ENCODE assay signal across 25 cellular contexts in genomic region chr2:240599141-240599583, GRCh38. TPM values are rescaled to one million over a fixed set of nuclear protein-coding genes. Genes with fewer than 3 reads are reported as not detected.
DNase-seq lines count a peak whose midpoint lies in the region; ATAC-seq and TF ChIP-seq lines count a peak whose summit lies in the region.
"Had no signal": no experiment of that assay in that cellular context is flagged by ENCODE, and none has a peak within 500 bp of the region (broad histone marks: within the 10 kb centered on the region; RNA-seq: fewer than 3 reads in every experiment).

No MANE protein-coding gene starts in this region.

- POLR2A ChIA-PET in CD8-positive, alpha-beta T cell (lab: Charles Lee) = no interaction called here

- 97 to 100% methylated on average over 1 to 11 of the region's 11 CpGs for WGBS in transverse colon (ENCODE audit: low coverage in 1 of 2), 2 donors

- in situ Hi-C loops in transverse colon (cut with MboI; ENCODE audit: low pct_ligation_motif_present in 1 of 4, low pct_unique_long_range_greater_than_20kb in 1 of 4, low sequenced_read_pairs in 3 of 4) = no loop called here

- H3K27ac ChIP-seq in CD8-positive, alpha-beta T cell (ENCODE audit: low read depth, low read length) = no peak overlapping the region
- H3K27ac ChIP-seq in transverse colon = no peak overlapping the region
- H3K27ac ChIP-seq: prostate gland, stomach, thyroid gland had no signal

- H3K27me3 Mint-ChIP-seq in activated T-cell treated with anti-CD3 and anti-CD28 coated beads, Interleukin-2, amount 50 U/mL, for 24 hours = no peaks in the 10 kb centered on the region
- no peaks in the 10 kb centered on the region for H3K27me3 Mint-ChIP-seq in central memory CD8-positive, alpha-beta T cell
- no peaks in the 10 kb centered on the region for H3K27me3 Mint-ChIP-seq in CD8-positive, alpha-beta T cell (ENCODE audit: low read depth)
- H3K27me3 Mint-ChIP-seq: dendritic cell treated with granulocyte-macrophage colony-stimulating factor and Interleukin-4, amounts not matched to agents 40 ng/mL and 50 ng/mL, for 4 days; IgD-negative memory B cell; naive thymus-derived CD4-positive, alpha-beta T cell had no signal

- H3K27me3 ChIP-seq in H7 (ENCODE audit: control insufficient read depth, insufficient read depth, low read length) (no peaks in the 10 kb centered on the region), transverse colon (no peaks in the 10 kb centered on the region)
- no peaks in the 10 kb centered on the region for H3K27me3 ChIP-seq in CD8-positive, alpha-beta T cell (ENCODE audit: insufficient read depth, low read length)
- H3K27me3 ChIP-seq: BE2C, stomach, thyroid gland had no signal

- H3K36me3 ChIP-seq in H7 (replicated peaks; ENCODE audit: control insufficient read depth, insufficient read depth, low read length) (peaks cover 2% of the 10 kb centered on the region), transverse colon (no peaks in the 10 kb centered on the region)
- H3K36me3 ChIP-seq in CD8-positive, alpha-beta T cell (ENCODE audit: insufficient read depth, low read length) = no peaks in the 10 kb centered on the region
- H3K36me3 ChIP-seq: prostate gland had no signal

- no peak overlapping the region for H3K4me3 ChIP-seq in H7 (ENCODE audit: insufficient read depth, low read depth, low read length)
- no peak overlapping the region for H3K4me3 ChIP-seq in CD8-positive, alpha-beta T cell (ENCODE audit: low read depth, low read length)
- H3K4me3 ChIP-seq in transverse colon = no peak overlapping the region
- H3K4me3 ChIP-seq: prostate gland, stomach, thyroid gland had no signal

- no peak for ATAC-seq in central memory CD8-positive, alpha-beta T cell (replicated peaks; ENCODE audit: extremely low read depth, poor library complexity, severe bottlenecking)
- no peak for ATAC-seq in CD8-positive, alpha-beta T cell
- ATAC-seq: naive thymus-derived CD4-positive, alpha-beta T cell had no signal

- no peaks in the 10 kb centered on the region for H3K9me3 Mint-ChIP-seq in activated T-cell treated with anti-CD3 and anti-CD28 coated beads, Interleukin-2, amount 50 U/mL, for 24 hours
- no peaks in the 10 kb centered on the region for H3K9me3 Mint-ChIP-seq in central memory CD8-positive, alpha-beta T cell
- no peaks in the 10 kb centered on the region for H3K9me3 Mint-ChIP-seq in CD8-positive, alpha-beta T cell
- H3K9me3 Mint-ChIP-seq: activated T-helper 2 cell treated with anti-CD3 and anti-CD28 coated beads, Interferon-gamma antibody, Interleukin-2, Interleukin-4, amounts not matched to agents 10 μg/mL and 5 μg/mL and 100 μg/mL, durations not matched to agents 14 hours and 24 hours and 36 hours; dendritic cell treated with granulocyte-macrophage colony-stimulating factor and Interleukin-4, amounts not matched to agents 40 ng/mL and 50 ng/mL, for 4 days; endodermal cell; IgD-negative memory B cell; immature natural killer cell; naive thymus-derived CD4-positive, alpha-beta T cell had no signal

- TF ChIP-seq EP300 in transverse colon (IDR thresholded peaks at IDR 0.05; ENCODE audit: low read depth) = no peak

- H3K9me3 ChIP-seq in CD8-positive, alpha-beta T cell (ENCODE audit: low read length) = no peaks in the 10 kb centered on the region
- H3K9me3 ChIP-seq in transverse colon = no peaks in the 10 kb centered on the region
- H3K9me3 ChIP-seq: BE2C, prostate gland, stomach, thyroid gland had no signal

- intact Hi-C loops in posterior vena cava (cut with DNase I) = no loop called here
- intact Hi-C loops in CD8-positive, alpha-beta T cell (cut with DNase I, micrococcal nuclease) = no loop called here
- intact Hi-C loops in transverse colon (cut with DNase I; ENCODE audit: low total_unique reads) = no loop called here

- no peak overlapping the region for H3K4me3 Mint-ChIP-seq in activated T-cell treated with anti-CD3 and anti-CD28 coated beads, Interleukin-2, amount 50 U/mL, for 24 hours
- no peak overlapping the region for H3K4me3 Mint-ChIP-seq in central memory CD8-positive, alpha-beta T cell
- H3K4me3 Mint-ChIP-seq in CD8-positive, alpha-beta T cell = no peak overlapping the region
- H3K4me3 Mint-ChIP-seq: dendritic cell treated with granulocyte-macrophage colony-stimulating factor and Interleukin-4, amounts not matched to agents 40 ng/mL and 50 ng/mL, for 4 days; endodermal cell; immature natural killer cell; naive thymus-derived CD4-positive, alpha-beta T cell had no signal

- no peak for DNase-seq in activated T-cell treated with anti-CD3 and anti-CD28 coated beads, Interleukin-2, amount 50 U/mL, for 24 hours
- DNase-seq in activated T-cell treated with anti-CD3 and anti-CD28 coated beads for 4 hours = no peak
- peak; percentile 43 for DNase-seq in H7
- DNase-seq in central memory CD8-positive, alpha-beta T cell (ENCODE audit: low spot score in 2 of 2) = no peak
- peak; percentile 67 for DNase-seq in posterior vena cava (ENCODE audit: low spot score)
- no peak for DNase-seq in CD8-positive, alpha-beta T cell
- no peak for DNase-seq in transverse colon
- no peak for DNase-seq in NCI-H446 (lab: John Stamatoyannopoulos, UW)
- DNase-seq: activated CD4-positive, alpha-beta T cell treated with anti-CD3 and anti-CD28 coated beads for 4 hours; central memory CD4-positive, alpha-beta T cell; endodermal cell; immature natural killer cell; NCI-H146; NCI-H345; NCI-H748 treated with DMSO at 0.1 percent for 48 hours; SIG-M5; stomach had no signal

- no peaks in the 10 kb centered on the region for H3K4me1 ChIP-seq in CD8-positive, alpha-beta T cell (ENCODE audit: insufficient read depth, low read length)
- peaks cover 8 to 15% (median 13%) of the 10 kb centered on the region in 4 donors for H3K4me1 ChIP-seq in transverse colon
- H3K4me1 ChIP-seq: BE2C had no signal

- H3K27ac Mint-ChIP-seq in activated T-cell treated with anti-CD3 and anti-CD28 coated beads, Interleukin-2, amount 50 U/mL, for 24 hours = peak overlapping the region; percentile 68
- H3K27ac Mint-ChIP-seq in central memory CD8-positive, alpha-beta T cell (ENCODE audit: low read depth) = peak overlapping the region; percentile 22
- H3K27ac Mint-ChIP-seq in CD8-positive, alpha-beta T cell = no peak overlapping the region
- H3K27ac Mint-ChIP-seq: activated T-helper 2 cell treated with anti-CD3 and anti-CD28 coated beads, Interferon-gamma antibody, Interleukin-2, Interleukin-4, amounts not matched to agents 10 μg/mL and 5 μg/mL and 100 μg/mL, durations not matched to agents 14 hours and 24 hours and 36 hours; dendritic cell treated with granulocyte-macrophage colony-stimulating factor and Interleukin-4, amounts not matched to agents 40 ng/mL and 50 ng/mL, for 4 days; IgD-negative memory B cell; immature natural killer cell had no signal

- no peak for TF ChIP-seq POLR2A in transverse colon (IDR thresholded peaks at IDR 0.05)

- no peak for TF ChIP-seq CTCF in CD8-positive, alpha-beta T cell (IDR thresholded peaks at IDR 0.05)
- TF ChIP-seq CTCF in transverse colon (IDR thresholded peaks at IDR 0.05) = no peak

- no peaks in the 10 kb centered on the region for H3K4me1 Mint-ChIP-seq in activated T-cell treated with anti-CD3 and anti-CD28 coated beads, Interleukin-2, amount 50 U/mL, for 24 hours (ENCODE audit: low read depth)
- no peaks in the 10 kb centered on the region for H3K4me1 Mint-ChIP-seq in central memory CD8-positive, alpha-beta T cell
- no peaks in the 10 kb centered on the region for H3K4me1 Mint-ChIP-seq in CD8-positive, alpha-beta T cell (ENCODE audit: low read depth)
- H3K4me1 Mint-ChIP-seq: endodermal cell, IgD-negative memory B cell, immature natural killer cell had no signal

- CTCF ChIA-PET in CD8-positive, alpha-beta T cell (lab: Charles Lee) = no interaction called here

- peaks cover 51% of the 10 kb centered on the region for H3K36me3 Mint-ChIP-seq in activated T-cell treated with anti-CD3 and anti-CD28 coated beads, Interleukin-2, amount 50 U/mL, for 24 hours (ENCODE audit: low read depth)
- H3K36me3 Mint-ChIP-seq in central memory CD8-positive, alpha-beta T cell (ENCODE audit: insufficient read depth) = peaks cover 7% of the 10 kb centered on the region
- H3K36me3 Mint-ChIP-seq in CD8-positive, alpha-beta T cell = peaks cover 37% of the 10 kb centered on the region
- H3K36me3 Mint-ChIP-seq: immature natural killer cell had no signal

RNA-seq across cellular contexts. Expression of gene CAPN10, which starts 12.6 kb away (rescaled TPM):
- total RNA-seq in H7 (2014; rRNA removed; shearing (Covaris generic)) = 66.5 and 69.0 TPM in 2 replicates
- 10 to 100 TPM; 18.6 to 22.6 TPM for total RNA-seq in posterior vena cava
- 10 to 100 TPM; 65.9 to 68.9 TPM for total RNA-seq in CD8-positive, alpha-beta T cell
- total RNA-seq in transverse colon = 100 to 1,000 TPM in 1 of 4 donors, 10 to 100 TPM in 3; 41.9 to 118 (median 48.7) TPM

RNA-seq across cellular contexts. Expression of gene GPR35, which starts 26.1 kb away (rescaled TPM):
- total RNA-seq in H7 (2014; rRNA removed; shearing (Covaris generic)) = 0.07 TPM in 1 of 2 replicates, not detected in the other
- total RNA-seq in posterior vena cava = 1 to 10 TPM; 1.2 to 1.8 TPM
- total RNA-seq in CD8-positive, alpha-beta T cell = 10 to 100 TPM; 17.5 to 18.7 TPM
- total RNA-seq in transverse colon = 100 to 1,000 TPM in 3 of 4 donors, 10 to 100 TPM in 1; 91.1 to 244 (median 136) TPM
- total RNA-seq: H1 had no signal

RNA-seq across cellular contexts. Expression of gene RNPEPL1, which starts 30.9 kb away (rescaled TPM):
- total RNA-seq in H7 (2014; rRNA removed; shearing (Covaris generic)) = 10.3 and 15.2 TPM in 2 replicates
- total RNA-seq in posterior vena cava = 10 to 100 TPM; 47.1 to 49.3 TPM
- 10 to 100 TPM; 73.3 to 75.0 TPM for total RNA-seq in CD8-positive, alpha-beta T cell
- total RNA-seq in transverse colon = 100 to 1,000 TPM; 118 to 208 (median 151) TPM

RNA-seq across cellular contexts. Expression of gene DUSP28, which starts 39.0 kb away (rescaled TPM):
- 2.4 and 2.5 TPM in 2 replicates for total RNA-seq in H7 (2014; rRNA removed; shearing (Covaris generic))
- total RNA-seq in posterior vena cava (1 to 10 TPM; 2.0 to 2.3 TPM), transverse colon (10 to 100 TPM in 1 of 4 donors, 1 to 10 TPM in 3; 3.4 to 10.8 (median 6.2) TPM)
- 10 to 100 TPM; 16.4 to 17.3 TPM for total RNA-seq in CD8-positive, alpha-beta T cell

RNA-seq across cellular contexts. Expression of gene ANKMY1, which starts 41.4 kb away (rescaled TPM):
- 3.6 and 8.9 TPM in 2 replicates for total RNA-seq in H7 (2014; rRNA removed; shearing (Covaris generic))
- 10 to 100 TPM in 1 of 2 donors, 1 to 10 TPM in 1; 7.1 to 12.9 TPM for total RNA-seq in posterior vena cava
- 10 to 100 TPM; 23.4 to 23.9 TPM for total RNA-seq in CD8-positive, alpha-beta T cell
- 10 to 100 TPM; 15.1 to 64.0 (median 27.5) TPM for total RNA-seq in transverse colon

Comparison
In these comparisons a context has a peak if more than half of its experiments do, and no peak if none do; other contexts are left out.
1. DNase-seq: peak in H7 (single experiment) and posterior vena cava (single experiment); none in activated T-cell treated with anti-CD3 and anti-CD28 coated beads, Interleukin-2, amount 50 U/mL, for 24 hours (single experiment), activated T-cell treated with anti-CD3 and anti-CD28 coated beads for 4 hours (single experiment), central memory CD8-positive, alpha-beta T cell (0 of 2), CD8-positive, alpha-beta T cell (0 of 7), transverse colon (single experiment) and NCI-H446 (0 of 2).
2. RNA of gene GPR35, which starts 26.1 kb away (total RNA-seq): 91.1 to 244 TPM in transverse colon and 17.5 to 18.7 TPM in CD8-positive, alpha-beta T cell; 1.2 to 1.8 TPM in posterior vena cava and 0.07 TPM in H7; every median in the first group is over 4 times any median in the second.